9 cellular contexts compared by ENCODE assay signal in genomic region chr12:92769124-92769901, GRCh38.
A peak's percentile ranks its signal among the peaks of the same experiment; 100 is the strongest.
DNase-seq lines count a peak whose midpoint lies in the region; ATAC-seq, FAIRE-seq and TF ChIP-seq lines count a peak whose summit lies in the region.
"Had no signal": no experiment of that assay in that cellular context is flagged by ENCODE, and none has a peak within 500 bp of the region (broad histone marks: within the 10 kb centered on the region; RNA-seq: fewer than 3 reads in every experiment).

No MANE protein-coding gene starts in this region.

- CTCF ChIA-PET in GM12878 (lab: Yijun Ruan, JAX): interaction anchor here (0.6 to 3.0 kb wide), 13 partner anchors 9 to 1388 kb away, joined by 3 to 13 read pairs (median 4); no protein-coding TSS in a partner anchor

- no peak for DNase-seq in activated T-cell treated with anti-CD3 and anti-CD28 coated beads, Interleukin-2, amount 50 U/mL, for 24 hours
- no peak for DNase-seq in activated T-cell treated with anti-CD3 and anti-CD28 coated beads, Interleukin-2, amount 50 U/mL, for 48 hours
- DNase-seq in GM12878 (ENCODE audit: low read depth, low spot score): no peak
- DNase-seq in frontal cortex (ENCODE audit: low spot score in 2 of 2): no peak
- DNase-seq in kidney: no peak
- no peak for DNase-seq in NCI-H128 (lab: John Stamatoyannopoulos, UW; ENCODE audit: unreplicated experiment)

- H3K4me3 ChIP-seq in GM12878 (no peak overlapping the region), thymus (ENCODE audit: low read length) (peak overlapping the region; percentile 4), kidney (ENCODE audit: low read length in 2 of 2) (no peak overlapping the region)
- H3K4me3 ChIP-seq: SJSA1 had no signal

- RAD21 ChIA-PET in GM12878 (lab: Charles Lee; ENCODE audit: unreplicated experiment): interaction anchor here (0.7 to 2.3 kb wide), 6 partner anchors 10 to 650 kb away, joined by 3 to 10 read pairs (median 4); partner anchors contain the start of gene PLEKHG7

- no peaks in the 10 kb centered on the region for H3K79me2 ChIP-seq in GM12878 (ENCODE audit: control insufficient read depth, insufficient read depth, low read length)

- peak overlapping the region; percentile 10; the same call in 1 of the 2 replicates for H3K4me2 ChIP-seq in GM12878 (ENCODE audit: control insufficient read depth, insufficient read depth)

- peak overlapping the region; percentile 11 for H3K27ac Mint-ChIP-seq in activated T-cell treated with anti-CD3 and anti-CD28 coated beads, Interleukin-2, amount 50 U/mL, for 24 hours

- WGBS in GM12878 (ENCODE audit: insufficient coverage, insufficient replicate concordance, low lambda C conversion rate, missing lambda C conversion rate): 51% methylated on average over 4 of the region's 4 CpGs
- WGBS in thymus: 37% methylated on average over 4 of the region's 4 CpGs

- H3K27me3 Mint-ChIP-seq in activated T-cell treated with anti-CD3 and anti-CD28 coated beads, Interleukin-2, amount 50 U/mL, for 24 hours: no peaks in the 10 kb centered on the region

- no peak for TF ChIP-seq POLR2A in GM12878 (IDR thresholded peaks at IDR 0.05; ENCODE audit: low read depth, low read length)

- in situ Hi-C loops in GM12878 (cut with MboI): no loop called here

- no peak for TF ChIP-seq RAD21 in GM12878 (IDR thresholded peaks at IDR 0.05; ENCODE audit: insufficient read depth, low read depth, low read length)

- TF ChIP-seq CTCF in GM12878 (IDR thresholded peaks at IDR 0.05 in 2 of 3, conservative IDR thresholded peaks at IDR 0.05 in 1 of 3; ENCODE audit: control insufficient read depth in 2 of 3, extremely low read depth in 1 of 3, insufficient read depth in 1 of 3, low read depth in 3 of 3, low read length in 3 of 3) (no peak), kidney (IDR thresholded peaks at IDR 0.05; ENCODE audit: borderline replicate concordance, extremely low read depth, insufficient read depth) (no peak)

- H3K9me3 ChIP-seq in GM12878 (replicated peaks; ENCODE audit: control insufficient read depth, insufficient read depth, low read length) (no peaks in the 10 kb centered on the region), thymus (ENCODE audit: control insufficient read depth) (no peaks in the 10 kb centered on the region), kidney (ENCODE audit: control insufficient read depth in 1 of 2, low read length in 2 of 2) (no peaks in the 10 kb centered on the region)
- H3K9me3 ChIP-seq: SJSA1 had no signal

- FAIRE-seq in GM12878 (lab: Jason Lieb, UNC): peak; percentile 87
- FAIRE-seq in frontal cortex (lab: Jason Lieb, UNC): no peak
- no peak for FAIRE-seq in kidney (lab: Jason Lieb, UNC)

- no peaks in the 10 kb centered on the region for H3K27me3 ChIP-seq in GM12878 (replicated peaks in 1 of 2; ENCODE audit: control insufficient read depth in 2 of 2, insufficient read depth in 2 of 2, low read length in 1 of 2)
- H3K27me3 ChIP-seq in thymus (ENCODE audit: control insufficient read depth, insufficient read depth): no peaks in the 10 kb centered on the region
- H3K27me3 ChIP-seq: SJSA1 had no signal

- no peaks in the 10 kb centered on the region for H3K36me3 ChIP-seq in GM12878 (ENCODE audit: control insufficient read depth in 2 of 2, insufficient read depth in 2 of 2, low read length in 1 of 2)
- no peaks in the 10 kb centered on the region for H3K36me3 ChIP-seq in thymus (ENCODE audit: control insufficient read depth, insufficient read depth)
- no peaks in the 10 kb centered on the region for H3K36me3 ChIP-seq in kidney (ENCODE audit: control insufficient read depth in 1 of 2, insufficient read depth in 2 of 2, low read length in 2 of 2)
- H3K36me3 ChIP-seq: SJSA1 had no signal

- no peak overlapping the region for H3K4me3 Mint-ChIP-seq in activated T-cell treated with anti-CD3 and anti-CD28 coated beads, Interleukin-2, amount 50 U/mL, for 24 hours

- peaks cover 5% of the 10 kb centered on the region for H3K36me3 Mint-ChIP-seq in activated T-cell treated with anti-CD3 and anti-CD28 coated beads, Interleukin-2, amount 50 U/mL, for 24 hours (ENCODE audit: low read depth)

- POLR2A ChIA-PET in GM12878 (lab: Charles Lee): interaction anchor here (1.1 to 1.5 kb wide), 2 partner anchors 66 to 157 kb away, joined by 3 to 5 read pairs; partner anchors contain the start of gene PLEKHG7

- BruUV-seq in GM12878 (replicated peaks; lab: Mats Ljungman, UMichigan): no TSS peak

- peaks cover 24% of the 10 kb centered on the region for H3K4me1 Mint-ChIP-seq in activated T-cell treated with anti-CD3 and anti-CD28 coated beads, Interleukin-2, amount 50 U/mL, for 24 hours (ENCODE audit: low read depth)

- TF ChIP-seq EP300 in GM12878 (IDR thresholded peaks at IDR 0.05; ENCODE audit: borderline replicate concordance in 1 of 2, control insufficient read depth in 1 of 2, low read depth in 2 of 2, low read length in 2 of 2): peak in 1 of 2 experiments; percentile 64; a peak in 2 of 4 replicates

- SMC1A ChIA-PET in GM12878 (lab: Charles Lee; ENCODE audit: uncharacterized antibody, unreplicated experiment): interaction anchor here (0.8 to 4.2 kb wide), 19 partner anchors 8 to 1420 kb away, joined by 3 to 19 read pairs (median 4); partner anchors contain the start of genes EEA1 and PLEKHG7

- no peak overlapping the region for H3K9ac ChIP-seq in GM12878 (ENCODE audit: control insufficient read depth, insufficient read depth, low read length)
- H3K9ac ChIP-seq in kidney (ENCODE audit: low read length in 2 of 2): no peak overlapping the region

- H3K27ac ChIP-seq in GM12878 (ENCODE audit: control insufficient read depth, insufficient read depth) (peak overlapping the region; percentile 45; the same call in 1 of the 2 replicates), thymus (ENCODE audit: low read depth) (peak overlapping the region; percentile 31), kidney (ENCODE audit: low read depth in 2 of 2, low read length in 2 of 2) (no peak overlapping the region)
- H3K27ac ChIP-seq: SJSA1 had no signal

- ATAC-seq in HG03342 (IDR thresholded peaks at IDR 0.05; ENCODE audit: unreplicated experiment) (peak; percentile 80), GM12878 (peak; percentile 86)

- no peaks in the 10 kb centered on the region for H4K20me1 ChIP-seq in GM12878 (ENCODE audit: control insufficient read depth, insufficient read depth)

- no peaks in the 10 kb centered on the region for H3K9me3 Mint-ChIP-seq in activated T-cell treated with anti-CD3 and anti-CD28 coated beads, Interleukin-2, amount 50 U/mL, for 24 hours

- H2AFZ ChIP-seq in GM12878 (ENCODE audit: control insufficient read depth, low read depth, low read length): no peak overlapping the region

- H3K4me1 ChIP-seq in GM12878 (ENCODE audit: control insufficient read depth, insufficient read depth, low read length): peaks cover 17% of the 10 kb centered on the region
- peaks cover 7% of the 10 kb centered on the region for H3K4me1 ChIP-seq in thymus (ENCODE audit: control insufficient read depth, insufficient read depth, low read length)
- H3K4me1 ChIP-seq in kidney (ENCODE audit: control insufficient read depth in 1 of 2, insufficient read depth in 1 of 2, low read depth in 1 of 2, low read length in 2 of 2): no peaks in the 10 kb centered on the region
- H3K4me1 ChIP-seq: SJSA1 had no signal

- intact Hi-C loops in GM12878 (cut with micrococcal nuclease; ENCODE audit: unreplicated experiment) (loop anchor here (10.0 kb wide), 1 partner anchor 1385 kb away; no protein-coding TSS in a partner anchor), kidney (cut with DNase I) (no loop called here)

TF ChIP-seq in GM12878, 131 proteins besides CTCF, POLR2A, EP300 and RAD21 (continues in another document):
- TF ChIP-seq IKZF1 (conservative IDR thresholded peaks at IDR 0.05): peak; percentile 23; the same call in 1 of the 2 replicates
- no peak for TF ChIP-seq RCOR1 (conservative IDR thresholded peaks at IDR 0.05; ENCODE audit: low read depth, low read length)
- TF ChIP-seq NFIC (IDR thresholded peaks at IDR 0.05; ENCODE audit: low read depth, low read length): peak; percentile 69
- TF ChIP-seq SUZ12 (IDR thresholded peaks at IDR 0.05; ENCODE audit: unreplicated experiment): no peak
- TF ChIP-seq RFX5 (IDR thresholded peaks at IDR 0.05; ENCODE audit: low read depth, low read length): no peak
- no peak for TF ChIP-seq NFXL1 (IDR thresholded peaks at IDR 0.05; ENCODE audit: borderline replicate concordance)
- peak; percentile 47 for TF ChIP-seq JUNB (IDR thresholded peaks at IDR 0.05)
- TF ChIP-seq SIN3A (IDR thresholded peaks at IDR 0.05; ENCODE audit: low read depth, low read length): no peak
- TF ChIP-seq SREBF1 (IDR thresholded peaks at IDR 0.05; ENCODE audit: low read length): no peak
- no peak for TF ChIP-seq BACH1 (IDR thresholded peaks at IDR 0.05; ENCODE audit: borderline replicate concordance)
- TF ChIP-seq SMAD1 (IDR thresholded peaks at IDR 0.05; ENCODE audit: low read depth, partially characterized antibody): no peak

Comparison
In these comparisons a context has a peak if more than half of its experiments do, and no peak if none do; other contexts are left out.
1. H3K27ac ChIP-seq: peak in GM12878 (single experiment) and thymus (single experiment); none in kidney (0 of 2).